In genomic region chr2:45820048-45820447, GRCh38 we compare ENCODE assay signal across 19 cellular contexts.
DNase-seq lines count a peak whose midpoint lies in the region; ATAC-seq and TF ChIP-seq lines count a peak whose summit lies in the region.
"Had no signal": no experiment of that assay in that cellular context is flagged by ENCODE, and none has a peak within 500 bp of the region (broad histone marks: within the 10 kb centered on the region; RNA-seq: fewer than 3 reads in every experiment).

No MANE protein-coding gene starts in this region.

- H3K9me3 ChIP-seq in HEK293 (ENCODE audit: control insufficient read depth, insufficient read depth, low read depth, low read length), result no peaks in the 10 kb centered on the region
- H3K9me3 ChIP-seq in lower lobe of right lung, result no peaks in the 10 kb centered on the region
- H3K9me3 ChIP-seq in upper lobe of right lung, result no peaks in the 10 kb centered on the region
- H3K9me3 ChIP-seq: BE2C had no signal

- DNase-seq in NCI-H2171 treated with DMSO at 0.1 percent for 48 hours (lab: John Stamatoyannopoulos, UW) (peak; percentile 35), NCI-H2171 (lab: John Stamatoyannopoulos, UW) (no peak), lower lobe of right lung (no peak), upper lobe of right lung (no peak), T-helper 1 cell (no peak)
- DNase-seq in activated CD8-positive, alpha-beta memory T cell treated with anti-CD3 and anti-CD28 coated beads, Interleukin-2, amount 50 U/mL, for 4 hours, result no peak
- DNase-seq: BE2C; Calu3; CD4-positive, alpha-beta memory T cell; GM23248; NCI-H1092 treated with DMSO at 0.1 percent for 48 hours; NCI-H146; NCI-H2081 treated with DMSO at 0.1 percent for 48 hours; NCI-H345; NCI-H524 treated with DMSO at 0.1 percent for 48 hours; RPMI8226; SIG-M5 had no signal

- H3K4me1 ChIP-seq in HEK293 (ENCODE audit: control insufficient read depth, insufficient read depth, low read length) (peaks cover 25% of the 10 kb centered on the region), lower lobe of right lung (peaks cover 66% of the 10 kb centered on the region), upper lobe of right lung (peaks cover 61% of the 10 kb centered on the region)

- H3K27ac ChIP-seq in HEK293 (ENCODE audit: extremely low read depth, low read depth, low read length) (no peak overlapping the region), lower lobe of right lung (no peak overlapping the region), upper lobe of right lung (peak overlapping the region; percentile 36)
- H3K27ac ChIP-seq: GM23248 had no signal

- H3K27me3 ChIP-seq in lower lobe of right lung (ENCODE audit: low read depth), result no peaks in the 10 kb centered on the region
- no peaks in the 10 kb centered on the region for H3K27me3 ChIP-seq in upper lobe of right lung
- H3K27me3 ChIP-seq: BE2C had no signal

- H3K4me3 ChIP-seq in HEK293 (ENCODE audit: low read depth, low read length) (no peak overlapping the region), lower lobe of right lung (no peak overlapping the region), upper lobe of right lung (no peak overlapping the region)
- H3K4me3 ChIP-seq: GM23248 had no signal

- ATAC-seq in lower lobe of right lung (peak; percentile 57 to 61), upper lobe of right lung (peak; percentile 45)
- ATAC-seq: HCT116 had no signal

- intact Hi-C loops in lower lobe of right lung (cut with DNase I) (no loop called here), upper lobe of right lung (cut with DNase I) (no loop called here)

- no peaks in the 10 kb centered on the region for H3K36me3 ChIP-seq in HEK293 (ENCODE audit: control insufficient read depth in 2 of 2, insufficient read depth in 1 of 2, low read length in 2 of 2)
- no peaks in the 10 kb centered on the region for H3K36me3 ChIP-seq in lower lobe of right lung
- no peaks in the 10 kb centered on the region for H3K36me3 ChIP-seq in upper lobe of right lung
- H3K36me3 ChIP-seq: BE2C had no signal

- POLR2A ChIA-PET in HEK293 (lab: Yijun Ruan, JAX), result no interaction called here

- CTCF ChIA-PET in HEK293 (lab: Yijun Ruan, JAX), result no interaction called here

- TF ChIP-seq CTCF in HEK293 (tag by site-specific recombination; IDR thresholded peaks at IDR 0.05) (no peak), lower lobe of right lung (IDR thresholded peaks at IDR 0.05) (no peak), upper lobe of right lung (IDR thresholded peaks at IDR 0.05) (no peak)

TF ChIP-seq in HEK293, 187 proteins besides CTCF, POLR2A, EP300 and RAD21:
- peak; percentile 35 for TF ChIP-seq ZFHX2 (tag by site-specific recombination; conservative IDR thresholded peaks at IDR 0.05)
- TF ChIP-seq ZBTB17 (tag by site-specific recombination; IDR thresholded peaks at IDR 0.05), result 0 out of 2 replicates have a peak, but pooled peaks have one; percentile 26
- no peak for TF ChIP-seq PRDM10 (tag by site-specific recombination; IDR thresholded peaks at IDR 0.05)
TF ChIP-seq in HEK293: peak in this region for 2.
